In genomic region chr4:102901804-102902203, GRCh38 we compare ENCODE assay signal across 27 cellular contexts.
"Had no signal": no experiment of that assay in that cellular context is flagged by ENCODE, and none has a peak within 500 bp of the region (broad histone marks: within the 10 kb centered on the region; RNA-seq: fewer than 3 reads in every experiment).

No MANE protein-coding gene starts in this region.

- H3K4me1 ChIP-seq: left ventricle myocardium inferior, pancreas, prostate gland, sigmoid colon, stomach, testis, thyroid gland, transverse colon, upper lobe of left lung had no signal

- H3K9me3 ChIP-seq: left ventricle myocardium inferior, pancreas, prostate gland, sigmoid colon, stomach, testis, thyroid gland, transverse colon, upper lobe of left lung had no signal

- H3K4me3 ChIP-seq: left ventricle myocardium inferior, lung, pancreas, prostate gland, sigmoid colon, smooth muscle cell, stomach, testis, thyroid gland, transverse colon, upper lobe of left lung had no signal

- H3K27ac ChIP-seq: left ventricle myocardium inferior, pancreas, prostate gland, sigmoid colon, stomach, testis, thyroid gland, transverse colon, upper lobe of left lung had no signal

- FAIRE-seq: pancreas, urothelium cell line had no signal

- DNase-seq: hypothalamus; immature natural killer cell; islet precursor cell; left ventricle myocardium inferior; mesendoderm; naive thymus-derived CD4-positive, alpha-beta T cell; nucleus accumbens; pancreas; posterior cingulate gyrus; retina; right cardiac atrium; sigmoid colon; stimulated activated CD4-positive, alpha-beta T cell treated with anti-CD3 and anti-CD28 coated beads, Interleukin-15, amount 100 ng/mL, for 24 hours; stimulated activated CD4-positive, alpha-beta T cell treated with anti-CD3 and anti-CD28 coated beads, Interleukin-2, amount 100 ng/mL, for 24 hours; stimulated activated CD4-positive, alpha-beta T cell treated with anti-CD3 and anti-CD28 coated beads, Interleukin-4, amount 100 ng/mL, for 1 hour; stimulated activated naive B cell treated with anti-CD40 and anti-IgM and Interleukin-4, amounts not matched to agents 10 μg/mL and 1 μg/mL and 100 μg/mL, for 72 hours; stimulated activated naive CD8-positive, alpha-beta T cell treated with anti-CD3 and anti-CD28 coated beads, Interleukin-15, Interleukin-2, amounts not matched to agents 100 U/mL and 50 U/mL, for 24 hours; stomach; testis; thyroid gland; transverse colon; upper lobe of left lung had no signal

- ATAC-seq: naive thymus-derived CD4-positive, alpha-beta T cell; natural killer cell treated with Interleukin-12 subunit alpha and Interleukin-12 subunit beta and Interleukin-15 and Interleukin-18, amount 100 ng/mL, for 72 hours; pancreas; right cardiac atrium; stimulated activated naive B cell treated with anti-CD40 and anti-IgM and Interleukin-4, amounts not matched to agents 10 μg/mL and 1 μg/mL and 100 μg/mL, for 72 hours; stimulated activated naive CD8-positive, alpha-beta T cell treated with anti-CD3 and anti-CD28 coated beads, Interleukin-15, Interleukin-2, amounts not matched to agents 100 U/mL and 50 U/mL, for 24 hours had no signal

- H3K27me3 ChIP-seq: pancreas, sigmoid colon, stomach, testis, thyroid gland, transverse colon, upper lobe of left lung had no signal

- H3K36me3 ChIP-seq: left ventricle myocardium inferior, pancreas, prostate gland, sigmoid colon, stomach, thyroid gland, transverse colon, upper lobe of left lung had no signal

- H3K4me2 ChIP-seq: smooth muscle cell had no signal
